Comparison of ENCODE assay signal across 10 cellular contexts in genomic region chr16:88809676-88810165, GRCh38. TPM values are rescaled to one million over a fixed set of nuclear protein-coding genes. Genes with fewer than 3 reads are reported as not detected.
DNase-seq lines count a peak whose midpoint lies in the region; ATAC-seq, FAIRE-seq and TF ChIP-seq lines count a peak whose summit lies in the region.
"Had no signal": no experiment of that assay in that cellular context is flagged by ENCODE, and none has a peak within 500 bp of the region (broad histone marks: within the 10 kb centered on the region; RNA-seq: fewer than 3 reads in every experiment).

No MANE protein-coding gene starts in this region.

- BruUV-seq in IMR-90 (replicated peaks; lab: Mats Ljungman, UMichigan): no TSS peak

- H3K79me1 ChIP-seq in IMR-90 (ENCODE audit: low read depth in 1 of 2, low read length in 2 of 2): peaks cover 10 to 46% of the 10 kb centered on the region in 2 experiments; a peak in 3 of 4 replicates

- TF ChIP-seq CTCF in IMR-90 (conservative IDR thresholded peaks at IDR 0.05; ENCODE audit: low read depth, low read length) (no peak), nephron (IDR thresholded peaks at IDR 0.05; ENCODE audit: unreplicated experiment in 3 of 3) (no peak), ovary (IDR thresholded peaks at IDR 0.05) (no peak), heart right ventricle (IDR thresholded peaks at IDR 0.05) (no peak)

- H2BK15ac ChIP-seq in IMR-90 (ENCODE audit: low read depth, low read length): no peak overlapping the region

- H4K91ac ChIP-seq in IMR-90 (ENCODE audit: insufficient read depth, low read depth, low read length): no peak overlapping the region

- no peak overlapping the region for H2BK120ac ChIP-seq in IMR-90 (ENCODE audit: low read depth, low read length)

- in situ Hi-C loops in IMR-90 (cut with MboI; ENCODE audit: low sequenced_read_pairs): no loop called here

- ATAC-seq in IMR-90 (ENCODE audit: low read depth): no peak
- no peak for ATAC-seq in heart right ventricle

- no peak for TF ChIP-seq EP300 in ovary (IDR thresholded peaks at IDR 0.05)

- no peak overlapping the region for H3K27ac Mint-ChIP-seq in activated naive CD8-positive, alpha-beta T cell
- no peak overlapping the region for H3K27ac Mint-ChIP-seq in nephron

- H3K4me2 ChIP-seq in IMR-90 (ENCODE audit: low read depth, low read length): peak overlapping the region; percentile 90; the same call in 1 of the 2 replicates

- FAIRE-seq in urothelium cell line (lab: Jason Lieb, UNC): no peak

- H3K4me1 ChIP-seq in IMR-90 (ENCODE audit: control insufficient read depth, insufficient read depth, low read length): peaks cover 15% of the 10 kb centered on the region
- peaks cover 7% of the 10 kb centered on the region for H3K4me1 ChIP-seq in ovary (ENCODE audit: insufficient read depth)
- H3K4me1 ChIP-seq in heart right ventricle: peaks cover 12 to 45% (median 30%) of the 10 kb centered on the region in 9 donors

- H3K9me1 ChIP-seq in IMR-90 (ENCODE audit: insufficient read depth, low read length): no peaks in the 10 kb centered on the region

- dilution Hi-C loops in IMR-90 (cut with HindIII; ENCODE audit: low sequenced_read_pairs, unreplicated experiment): no loop called here

- H2BK20ac ChIP-seq in IMR-90 (ENCODE audit: low read depth, low read length): no peak overlapping the region

- H3K23ac ChIP-seq in IMR-90 (ENCODE audit: low read depth, low read length): 0 out of 2 replicates have a peak overlapping the region, but pooled peaks have one; percentile 53

- H3K4ac ChIP-seq in IMR-90 (ENCODE audit: low read depth, low read length): peak overlapping the region; percentile 61; the same call in 1 of the 2 replicates

- intact Hi-C loops in IMR-90 (cut with micrococcal nuclease) (loop anchor here (5.0 kb wide), 1 partner anchor 408 kb away; the partner anchor contains the start of gene ZNF778), ovary (cut with DNase I) (loop anchor here in 1 of 4 donors (5.0 kb wide), 1 partner anchor 48 kb away; the partner anchor contains the start of genes GALNS and TRAPPC2L), heart right ventricle (cut with DNase I) (loop anchor here in 8 of 10 donors (2.0 to 10.0 kb wide), 9 partner anchors 47 to 408 kb away; partner anchors contain the start of genes GALNS (in 4 of the 8), TRAPPC2L (in 4 of the 8), CDH15 (in 2 of the 8) and ZNF778 (in 1 of the 8))

- H2AFZ ChIP-seq in IMR-90 (replicated peaks; ENCODE audit: low read length, poor library complexity): no peak overlapping the region
- H2AFZ ChIP-seq: parathyroid adenoma had no signal

- no peak overlapping the region for H3K9ac ChIP-seq in IMR-90 (ENCODE audit: low read depth, low read length)
- H3K9ac ChIP-seq: parathyroid adenoma had no signal

- peak; percentile 47 for DNase-seq in DMS53 (lab: John Stamatoyannopoulos, UW)
- no peak for DNase-seq in DMS53 treated with DMSO at 0.1 percent for 48 hours (lab: John Stamatoyannopoulos, UW; ENCODE audit: unreplicated experiment)
- DNase-seq in IMR-90: no peak
- DNase-seq in urothelium cell line (ENCODE audit: low spot score): no peak
- no peak for DNase-seq in ovary
- no peak for DNase-seq in heart right ventricle
- DNase-seq: NK-92 treated with Interleukin-12 subunit alpha and Interleukin-12 subunit beta, amount 100 ng/mL, for 24 hours had no signal

- no peak overlapping the region for H4K8ac ChIP-seq in IMR-90 (ENCODE audit: low read depth in 2 of 2, low read length in 2 of 2)

- peak overlapping the region; percentile 100 for H2AK9ac ChIP-seq in IMR-90 (replicated peaks; ENCODE audit: low read depth, low read length, poor library complexity)

- H3K27me3 ChIP-seq in IMR-90 (ENCODE audit: control insufficient read depth, insufficient read depth, low read length) (no peaks in the 10 kb centered on the region), ovary (no peaks in the 10 kb centered on the region), heart right ventricle (no peaks in the 10 kb centered on the region)

- H3K56ac ChIP-seq in IMR-90 (ENCODE audit: extremely low read depth, insufficient read depth, low read length): no peak overlapping the region

- peaks cover 7% of the 10 kb centered on the region for H3K4me1 Mint-ChIP-seq in activated naive CD8-positive, alpha-beta T cell (ENCODE audit: low read depth)
- no peaks in the 10 kb centered on the region for H3K4me1 Mint-ChIP-seq in nephron

- H3K4me3 ChIP-seq in IMR-90 (ENCODE audit: insufficient read depth, low read depth, low read length): no peak overlapping the region
- no peak overlapping the region for H3K4me3 ChIP-seq in ovary
- H3K4me3 ChIP-seq in heart right ventricle: no peak overlapping the region

- TF ChIP-seq RAD21 in IMR-90 (IDR thresholded peaks at IDR 0.05; ENCODE audit: low read length): no peak

- H4K5ac ChIP-seq in IMR-90 (ENCODE audit: low read depth, low read length): no peak overlapping the region

- H3K36me3 ChIP-seq in IMR-90 (ENCODE audit: control insufficient read depth, insufficient read depth, low read length) (peaks cover 19% of the 10 kb centered on the region), ovary (no peaks in the 10 kb centered on the region), heart right ventricle (peaks cover 0 to 31% (median 0%) of the 10 kb centered on the region in 9 donors)

- peak overlapping the region; percentile 29; the same call in 1 of the 2 replicates for H3K14ac ChIP-seq in IMR-90 (replicated peaks; ENCODE audit: low read depth, low read length)

- TF ChIP-seq POLR2A in IMR-90 (IDR thresholded peaks at IDR 0.05; ENCODE audit: low read depth, low read length) (no peak), ovary (IDR thresholded peaks at IDR 0.05) (no peak)

- H3K18ac ChIP-seq in IMR-90 (ENCODE audit: low read depth, low read length): no peak overlapping the region

- H3K36me3 Mint-ChIP-seq in activated naive CD8-positive, alpha-beta T cell: no peaks in the 10 kb centered on the region
- peaks cover 5% of the 10 kb centered on the region for H3K36me3 Mint-ChIP-seq in nephron (ENCODE audit: low read depth)

- H3K27me3 Mint-ChIP-seq in activated naive CD8-positive, alpha-beta T cell: no peaks in the 10 kb centered on the region
- H3K27me3 Mint-ChIP-seq in nephron (ENCODE audit: low read depth): no peaks in the 10 kb centered on the region

- H4K20me1 ChIP-seq in IMR-90 (ENCODE audit: insufficient read depth, low read length): peaks cover 23% of the 10 kb centered on the region

- H3K27ac ChIP-seq in IMR-90 (ENCODE audit: insufficient read depth, low read length) (no peak overlapping the region), ovary (no peak overlapping the region), heart right ventricle (no peak overlapping the region)

- no CpG with 5 or more reads among the region's 10 CpGs for WGBS in IMR-90 (ENCODE audit: extremely low coverage in 2 of 2, insufficient read length in 1 of 2), 2 experiments
- WGBS in ovary, 3 donors: 69 to 73% (median 72%) methylated on average over 6 to 10 of the region's 10 CpGs
- WGBS in heart right ventricle, 2 donors: 86 to 87% methylated on average over 10 of the region's 10 CpGs

- POLR2A ChIA-PET in IMR-90 (lab: Charles Lee; ENCODE audit: unreplicated experiment): no interaction called here

- H3K9me3 ChIP-seq in IMR-90 (ENCODE audit: control insufficient read depth, insufficient read depth, low read length) (no peaks in the 10 kb centered on the region), ovary (no peaks in the 10 kb centered on the region), heart right ventricle (no peaks in the 10 kb centered on the region)

- H2AK5ac ChIP-seq in IMR-90 (ENCODE audit: low read depth, low read length): peak overlapping the region; percentile 77; the same call in 1 of the 2 replicates

- H3K9me3 Mint-ChIP-seq in activated naive CD8-positive, alpha-beta T cell (ENCODE audit: low read depth): no peaks in the 10 kb centered on the region
- H3K9me3 Mint-ChIP-seq in nephron: no peaks in the 10 kb centered on the region

- no peak overlapping the region for H2BK5ac ChIP-seq in IMR-90 (ENCODE audit: low read depth, low read length, poor library complexity, severe bottlenecking)

- CTCF ChIA-PET in IMR-90 (lab: Yijun Ruan, JAX): interaction anchor here (1.8 kb wide), 1 partner anchor 48 kb away, joined by 7 read pairs; the partner anchor contains the start of genes GALNS and TRAPPC2L

- peak overlapping the region; percentile 94 for H3K4me3 Mint-ChIP-seq in activated naive CD8-positive, alpha-beta T cell
- peak overlapping the region; percentile 62 to 95 (median 95) for H3K4me3 Mint-ChIP-seq in nephron

RNA-seq across cellular contexts. Expression of gene APRT, which starts 2.0 kb away (rescaled TPM):
- total RNA-seq in IMR-90 (2012; rRNA removed) (40.5 and 41.7 TPM in 2 replicates), ovary (100 to 1,000 TPM in 2 of 7 donors, 10 to 100 TPM in 5; 51.3 to 150 (median 74.1) TPM), heart right ventricle (10 to 100 TPM; 20.8 to 58.0 (median 35.4) TPM)
- polyA plus RNA-seq in IMR-90 (2012; rRNA removed) (157 and 209 TPM in 2 replicates), ovary (10 to 100 TPM; 12.7 to 76.9 TPM), heart right ventricle (100 to 1,000 TPM in 1 of 2 donors, 10 to 100 TPM in 1; 68.4 to 166 TPM)
- 109 and 184 TPM in 2 replicates for polyA plus RNA-seq in IMR-90 (2012; cell fraction: cytosol; rRNA removed)
- polyA plus RNA-seq in IMR-90 (2012; cell fraction: nucleus; rRNA removed; ENCODE audit: low replicate concordance): 87.9 and 240 TPM in 2 replicates

RNA-seq across cellular contexts. Expression of gene CDT1, which starts 6.1 kb away (rescaled TPM):
- total RNA-seq in IMR-90 (2012; rRNA removed) (3.2 and 4.7 TPM in 2 replicates), ovary (1 to 10 TPM in 4 of 7 donors, under 1 TPM in 2, not detected in 1; 0.66 to 3.2 (median 1.5) TPM), heart right ventricle (1 to 10 TPM in 4 of 10 donors, under 1 TPM in 6; 0.21 to 2.6 (median 0.58) TPM)
- polyA plus RNA-seq in IMR-90 (2012; rRNA removed) (11.8 and 13.2 TPM in 2 replicates), ovary (under 1 TPM; 0.18 to 0.56 TPM), heart right ventricle (under 1 TPM; 0.15 to 0.22 TPM)
- 6.8 and 10.7 TPM in 2 replicates for polyA plus RNA-seq in IMR-90 (2012; cell fraction: cytosol; rRNA removed)
- polyA plus RNA-seq in IMR-90 (2012; cell fraction: nucleus; rRNA removed; ENCODE audit: low replicate concordance): 4.7 and 22.2 TPM in 2 replicates

RNA-seq across cellular contexts. Expression of gene PIEZO1, which starts 24.7 kb away (rescaled TPM):
- total RNA-seq in IMR-90 (2012; rRNA removed) (36.2 and 48.6 TPM in 2 replicates), ovary (10 to 100 TPM; 27.8 to 93.5 (median 49.1) TPM), heart right ventricle (10 to 100 TPM; 12.3 to 38.0 (median 16.4) TPM)
- polyA plus RNA-seq in IMR-90 (2012; rRNA removed) (372 and 392 TPM in 2 replicates), ovary (10 to 100 TPM; 13.0 to 62.1 TPM), heart right ventricle (10 to 100 TPM; 51.3 to 78.2 TPM)
- polyA plus RNA-seq in IMR-90 (2012; cell fraction: cytosol; rRNA removed): 218 and 326 TPM in 2 replicates
- polyA plus RNA-seq in IMR-90 (2012; cell fraction: nucleus; rRNA removed; ENCODE audit: low replicate concordance): 957 and 2,926 TPM in 2 replicates

RNA-seq across cellular contexts. Expression of gene GALNS, which starts 47.0 kb away (rescaled TPM):
- total RNA-seq in IMR-90 (2012; rRNA removed) (7.2 TPM in 2 replicates), ovary (10 to 100 TPM; 14.1 to 30.1 (median 21.6) TPM), heart right ventricle (10 to 100 TPM; 11.5 to 18.7 (median 13.8) TPM)
- polyA plus RNA-seq in IMR-90 (2012; rRNA removed) (30.2 and 32.5 TPM in 2 replicates), ovary (10 to 100 TPM; 14.0 to 40.4 TPM), heart right ventricle (10 to 100 TPM; 13.3 to 17.6 TPM)
- polyA plus RNA-seq in IMR-90 (2012; cell fraction: cytosol; rRNA removed): 28.6 and 42.1 TPM in 2 replicates
- 24.8 and 44.6 TPM in 2 replicates for polyA plus RNA-seq in IMR-90 (2012; cell fraction: nucleus; rRNA removed; ENCODE audit: low replicate concordance)

RNA-seq across cellular contexts. Expression of gene TRAPPC2L, which starts 47.2 kb away (rescaled TPM):
- total RNA-seq in IMR-90 (2012; rRNA removed): 84.2 and 102 TPM in 2 replicates
- polyA plus RNA-seq in IMR-90 (2012; rRNA removed): 109 and 112 TPM in 2 replicates
- polyA plus RNA-seq in IMR-90 (2012; cell fraction: cytosol; rRNA removed): 69.3 and 87.7 TPM in 2 replicates
- polyA plus RNA-seq in IMR-90 (2012; cell fraction: nucleus; rRNA removed; ENCODE audit: low replicate concordance): 45.7 and 54.3 TPM in 2 replicates
- total RNA-seq in ovary: 10 to 100 TPM; 37.2 to 65.7 (median 56.3) TPM
- 100 to 1,000 TPM in 1 of 2 donors, 10 to 100 TPM in 1; 58.6 to 101 TPM for polyA plus RNA-seq in ovary
- 10 to 100 TPM; 44.5 to 58.0 (median 50.9) TPM for total RNA-seq in heart right ventricle
- 10 to 100 TPM; 37.5 to 63.3 TPM for polyA plus RNA-seq in heart right ventricle
